In the genomic region with DNA sequence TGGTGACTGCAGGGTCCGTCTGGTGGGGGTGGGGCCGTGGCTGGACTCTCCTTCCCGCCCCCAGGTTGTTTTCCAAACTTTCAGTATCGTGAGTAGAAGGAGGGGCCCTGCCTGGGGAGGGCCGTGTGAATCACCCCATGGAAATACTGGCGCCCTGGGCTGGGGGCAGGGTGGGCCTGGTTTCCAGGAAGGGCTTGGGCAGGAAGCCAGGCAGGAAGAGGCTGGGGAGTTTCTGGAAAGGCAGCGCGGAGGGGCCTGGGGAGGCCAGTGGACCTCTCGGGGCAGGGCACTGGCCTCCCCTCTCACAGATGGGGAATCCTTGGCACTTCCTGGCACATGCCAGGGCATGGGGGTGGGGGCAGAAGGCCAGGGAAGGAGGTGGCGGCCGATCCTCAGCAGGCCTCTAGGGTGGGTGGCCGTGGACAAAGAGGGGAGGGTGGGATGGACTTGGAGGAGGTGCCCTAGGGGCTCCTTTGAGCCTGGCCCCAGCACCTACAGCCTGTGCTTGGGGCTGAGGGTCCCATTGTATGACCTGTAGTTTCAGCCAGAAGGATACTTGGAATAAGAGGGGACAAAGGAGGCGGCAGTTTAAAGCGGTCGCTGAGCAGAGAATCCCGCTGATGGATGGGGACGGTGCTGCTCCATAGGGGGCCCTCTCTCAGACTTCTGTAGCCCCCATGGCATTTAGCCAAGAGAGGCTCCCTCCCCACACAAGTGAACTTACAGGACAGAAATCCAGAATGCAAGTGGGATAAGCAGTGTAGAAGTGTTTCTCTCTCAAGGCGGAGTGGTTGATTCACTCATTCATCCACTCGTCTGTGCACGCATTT, we compare ENCODE assay signal across 1 cellular context.
TF ChIP-seq lines count a peak whose summit lies in the region.

No MANE protein-coding gene starts in this region.

TF ChIP-seq in GM23338, 12 proteins besides CTCF, POLR2A, EP300 and RAD21 (continued from another document):
- TF ChIP-seq ZNF462 (CRISPR knock-in tag; IDR thresholded peaks at IDR 0.05) (no peak), EZH2 (IDR thresholded peaks at IDR 0.05; ENCODE audit: low read depth, unreplicated experiment) (no peak), STAT1 (IDR thresholded peaks at IDR 0.05; ENCODE audit: unreplicated experiment) (no peak), EZH2phosphoT487 (IDR thresholded peaks at IDR 0.05; ENCODE audit: unreplicated experiment) (no peak)
- TF ChIP-seq, protein P1, sequence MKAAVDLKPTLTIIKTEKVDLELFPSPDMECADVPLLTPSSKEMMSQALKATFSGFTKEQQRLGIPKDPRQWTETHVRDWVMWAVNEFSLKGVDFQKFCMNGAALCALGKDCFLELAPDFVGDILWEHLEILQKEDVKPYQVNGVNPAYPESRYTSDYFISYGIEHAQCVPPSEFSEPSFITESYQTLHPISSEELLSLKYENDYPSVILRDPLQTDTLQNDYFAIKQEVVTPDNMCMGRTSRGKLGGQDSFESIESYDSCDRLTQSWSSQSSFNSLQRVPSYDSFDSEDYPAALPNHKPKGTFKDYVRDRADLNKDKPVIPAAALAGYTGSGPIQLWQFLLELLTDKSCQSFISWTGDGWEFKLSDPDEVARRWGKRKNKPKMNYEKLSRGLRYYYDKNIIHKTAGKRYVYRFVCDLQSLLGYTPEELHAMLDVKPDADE (IDR thresholded peaks at IDR 0.05): no peak
